10 cellular contexts compared by ENCODE assay signal in the genomic region with DNA sequence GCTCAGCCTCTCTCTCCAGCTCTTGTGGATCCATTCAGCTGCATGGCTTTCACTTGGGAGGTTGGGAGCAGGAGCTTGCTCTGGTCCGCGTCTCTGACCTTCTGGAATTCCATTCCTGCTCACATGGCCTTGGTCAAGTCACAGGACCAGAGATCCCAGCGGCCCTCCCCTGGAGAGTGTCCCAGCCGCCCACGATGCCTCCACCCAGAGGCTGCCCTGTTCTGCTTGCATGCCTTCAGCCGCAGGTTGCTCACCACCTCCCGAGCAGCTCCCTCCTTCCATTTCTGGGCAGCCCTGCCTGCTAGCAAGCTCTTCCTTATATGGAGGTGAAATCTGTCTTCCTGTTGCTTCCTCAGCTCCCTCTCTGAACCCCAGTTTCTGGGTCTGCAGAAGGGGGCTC. TPM values are rescaled to one million over a fixed set of nuclear protein-coding genes. Genes with fewer than 3 reads are reported as not detected.
DNase-seq lines count a peak whose midpoint lies in the region; TF ChIP-seq lines count a peak whose summit lies in the region.
"Had no signal": no experiment of that assay in that cellular context is flagged by ENCODE, and none has a peak within 500 bp of the region (broad histone marks: within the 10 kb centered on the region; RNA-seq: fewer than 3 reads in every experiment).

No MANE protein-coding gene starts in this region.

- peak overlapping the region; percentile 15 for H2AFZ ChIP-seq in osteoblast (ENCODE audit: low read length)

- H3K36me3 ChIP-seq in osteoblast (ENCODE audit: insufficient read depth, low read length): no peaks in the 10 kb centered on the region
- H3K36me3 ChIP-seq in mesendoderm (ENCODE audit: control insufficient read depth, insufficient read depth, low read length): no peaks in the 10 kb centered on the region

- peaks cover 26% of the 10 kb centered on the region for H4K20me1 ChIP-seq in osteoblast (ENCODE audit: insufficient read depth, low read length)

- H3K9me3 ChIP-seq in osteoblast (ENCODE audit: low read depth, low read length): no peaks in the 10 kb centered on the region

- no peak overlapping the region for H3K9ac ChIP-seq in mesendoderm (ENCODE audit: low read length)

- no peak overlapping the region for H2BK15ac ChIP-seq in mesendoderm (replicated peaks; ENCODE audit: low read depth)

- H2BK5ac ChIP-seq in mesendoderm (ENCODE audit: low read length): no peak overlapping the region

- no peak overlapping the region for H2AK5ac ChIP-seq in mesendoderm (ENCODE audit: low read length)

- no peak for TF ChIP-seq CTCF in RWPE1 (conservative IDR thresholded peaks at IDR 0.05; ENCODE audit: low read depth)
- TF ChIP-seq CTCF in fibroblast of villous mesenchyme (IDR thresholded peaks at IDR 0.05; ENCODE audit: insufficient read depth, low read depth, low read length): no peak
- TF ChIP-seq CTCF in osteoblast (IDR thresholded peaks at IDR 0.05; ENCODE audit: extremely low read depth, low read depth, low read length): no peak

- H4K8ac ChIP-seq in mesendoderm (ENCODE audit: low read depth, low read length): no peak overlapping the region

- no peak overlapping the region for H3K4ac ChIP-seq in mesendoderm (ENCODE audit: low read depth, low read length)

- H3K79me2 ChIP-seq in osteoblast (ENCODE audit: insufficient read depth, low read length) (peaks cover 85% of the 10 kb centered on the region), mesendoderm (ENCODE audit: control insufficient read depth, insufficient read depth, low read length) (no peaks in the 10 kb centered on the region)

- WGBS in mesendoderm (ENCODE audit: extremely low coverage, insufficient coverage, low lambda C conversion rate): no CpG with 5 or more reads among the region's 7 CpGs

- H3K4me3 ChIP-seq in fibroblast of villous mesenchyme (ENCODE audit: low read depth, low read length): no peak overlapping the region
- no peak overlapping the region for H3K4me3 ChIP-seq in osteoblast (ENCODE audit: insufficient read depth, low read length)
- no peak overlapping the region for H3K4me3 ChIP-seq in mesendoderm (ENCODE audit: low read length)

- no peaks in the 10 kb centered on the region for H3K79me1 ChIP-seq in mesendoderm (ENCODE audit: low read length)

- H2BK120ac ChIP-seq in mesendoderm (ENCODE audit: low read depth, low read length): no peak overlapping the region

- H4K5ac ChIP-seq in mesendoderm (ENCODE audit: low read length): no peak overlapping the region

- H3K56ac ChIP-seq in mesendoderm (ENCODE audit: low read length): no peak overlapping the region

- H3K27me3 ChIP-seq in osteoblast (ENCODE audit: insufficient read depth, low read length) (no peaks in the 10 kb centered on the region), mesendoderm (ENCODE audit: insufficient read depth, low read length, poor library complexity) (peaks cover 2% of the 10 kb centered on the region)

- no peak overlapping the region for H3K18ac ChIP-seq in mesendoderm (ENCODE audit: low read length)

- CTCF ChIA-PET in RWPE1 (lab: Yijun Ruan, JAX): interaction anchor here (0.7 to 1.9 kb wide), 3 partner anchors 17 to 60 kb away, joined by 3 to 7 read pairs (median 3); no protein-coding TSS in a partner anchor

- H3K4me2 ChIP-seq in osteoblast (ENCODE audit: insufficient read depth, low read length) (peak overlapping the region; percentile 53), mesendoderm (ENCODE audit: low read length) (no peak overlapping the region)

- peak overlapping the region; percentile 89 for H3K27ac ChIP-seq in RWPE1
- peak overlapping the region; percentile 94 for H3K27ac ChIP-seq in osteoblast (ENCODE audit: low read depth, low read length)
- H3K27ac ChIP-seq in mesendoderm (ENCODE audit: low read depth, low read length): no peak overlapping the region

- H3K4me1 ChIP-seq in osteoblast (ENCODE audit: insufficient read depth, low read length): peaks cover 47% of the 10 kb centered on the region
- peaks cover 6% of the 10 kb centered on the region for H3K4me1 ChIP-seq in mesendoderm (ENCODE audit: control insufficient read depth, low read depth, low read length)

- POLR2A ChIA-PET in RWPE1 (lab: Yijun Ruan, JAX; ENCODE audit: low non-redundant PET): no interaction called here

- H3K23ac ChIP-seq in mesendoderm (ENCODE audit: low read length): no peak overlapping the region

- DNase-seq in AG20443 (ENCODE audit: low spot score): peak; percentile 61
- no peak for DNase-seq in RWPE1 (ENCODE audit: low spot score)
- DNase-seq in fibroblast of villous mesenchyme (ENCODE audit: low read depth): peak; percentile 83
- DNase-seq in osteoblast (ENCODE audit: insufficient read length, low spot score, missing footprints): peak; percentile 97
- no peak for DNase-seq in epidermal melanocyte (ENCODE audit: insufficient read length, low spot score)
- no peak for DNase-seq in mesenteric fat pad (ENCODE audit: low spot score)
- no peak for DNase-seq in DMS114 treated with DMSO at 0.1 percent for 48 hours (lab: John Stamatoyannopoulos, UW; ENCODE audit: unreplicated experiment)
- DNase-seq in mesendoderm: no peak
- DNase-seq: KG1, SW 1271 had no signal

RNA-seq across cellular contexts. Expression of gene RAI1, which starts 32.6 kb away (rescaled TPM):
- total RNA-seq in fibroblast of villous mesenchyme (16.0 and 24.2 TPM in 2 replicates), osteoblast (14.4 and 15.6 TPM in 2 replicates), mesenteric fat pad (21.2 TPM)
- polyA plus RNA-seq in mesendoderm (2013, experiment 1 of 2): 0.60 TPM
- polyA plus RNA-seq in mesendoderm (2013, experiment 2 of 2): 0.69 TPM

Comparison
In these comparisons a context has a peak if more than half of its experiments do, and no peak if none do; other contexts are left out.
1. DNase-seq: peak in AG20443 (single experiment), fibroblast of villous mesenchyme (single experiment) and osteoblast (single experiment); none in RWPE1 (single experiment), epidermal melanocyte (single experiment), mesenteric fat pad (single experiment), DMS114 treated with DMSO at 0.1 percent for 48 hours (single experiment) and mesendoderm (single experiment).